20 cellular contexts compared by ENCODE assay signal in the genomic region with DNA sequence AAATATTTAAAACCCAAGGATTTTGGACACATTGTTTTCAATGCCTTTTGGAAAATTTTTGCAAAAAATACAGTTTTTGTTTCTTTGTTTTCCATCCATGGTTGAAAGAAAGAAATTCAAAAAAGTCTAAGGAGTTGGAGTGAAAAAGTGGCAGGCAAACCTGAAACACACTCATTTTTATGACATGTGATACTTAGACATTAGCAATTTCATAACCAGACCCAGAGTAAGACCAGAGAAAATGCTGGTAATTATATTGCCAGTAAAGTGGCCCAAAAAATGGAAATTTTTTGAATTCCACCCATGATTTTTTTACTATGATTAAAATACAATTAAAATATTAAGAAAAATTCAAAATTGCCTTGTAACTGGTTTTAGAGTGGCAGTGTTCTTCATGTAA.
"Had no signal": no experiment of that assay in that cellular context is flagged by ENCODE, and none has a peak within 500 bp of the region (broad histone marks: within the 10 kb centered on the region; RNA-seq: fewer than 3 reads in every experiment).

No MANE protein-coding gene starts in this region.

- H3K9me3 ChIP-seq: ascending aorta had no signal

- H3K4me3 ChIP-seq: ascending aorta had no signal

- DNase-seq: activated CD4-positive, alpha-beta T cell treated with anti-CD3 and anti-CD28 coated beads for 48 hours; activated CD4-positive, alpha-beta T cell treated with anti-CD3 and anti-CD28 coated beads, Interleukin-2, amount 50 U/mL, for 4 hours; activated CD4-positive, CD25-positive, alpha-beta regulatory T cell treated with anti-CD3 and anti-CD28 coated beads, Interleukin-2, amount 50 U/mL, for 72 hours; activated CD8-positive, alpha-beta memory T cell treated with anti-CD3 and anti-CD28 coated beads, Interleukin-2, amount 50 U/mL, for 48 hours; activated CD8-positive, alpha-beta T cell treated with anti-CD3 and anti-CD28 coated beads, Interleukin-2, amount 10 ng/mL, durations not matched to agents 7 days and 5 days; activated naive CD4-positive, alpha-beta T cell treated with anti-CD3 and anti-CD28 coated beads, Interleukin-2, amount 50 U/mL, for 16 hours; activated naive CD8-positive, alpha-beta T cell treated with anti-CD3 and anti-CD28 coated beads, Interleukin-2, amount 10 ng/mL, durations not matched to agents 7 days and 5 days; activated T-cell treated with anti-CD3 and anti-CD28 coated beads, Interleukin-2, amount 50 U/mL, for 1 hour; KG1; NCI-H1048; NCI-H146; NCI-H187 treated with DMSO at 0.1 percent for 48 hours; NCI-H2081 treated with DMSO at 0.1 percent for 48 hours; NCI-H2171 treated with DMSO at 0.1 percent for 48 hours; NCI-H526 treated with DMSO at 0.1 percent for 48 hours; NCI-H82; SHP77; T-helper 17 cell; T-helper 9 cell had no signal

- H3K4me1 ChIP-seq: ascending aorta had no signal

- H3K27me3 ChIP-seq: ascending aorta had no signal

- H3K36me3 ChIP-seq: ascending aorta had no signal

- H3K27ac ChIP-seq: ascending aorta had no signal
